In the genomic region with DNA sequence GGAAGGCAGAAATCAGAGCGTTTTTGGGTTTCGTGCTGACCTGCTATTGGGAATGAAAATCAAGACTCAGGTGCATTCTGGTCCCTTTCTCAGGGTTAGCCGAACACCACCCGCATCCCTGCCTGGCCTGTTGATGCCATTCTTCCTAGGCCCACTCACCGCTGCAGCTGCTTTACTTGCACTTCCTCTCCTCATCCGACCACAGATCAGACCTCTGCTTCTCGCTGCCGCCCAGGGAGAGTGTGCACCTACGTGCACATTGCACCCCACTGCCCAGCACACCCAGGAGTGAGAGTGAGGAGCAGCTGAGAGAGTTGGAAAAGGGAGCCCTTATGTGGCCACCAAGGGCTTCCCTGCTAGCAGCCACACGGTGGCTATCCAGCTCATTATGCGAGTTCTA, we compare ENCODE assay signal across 13 cellular contexts. TPM values are rescaled to one million over a fixed set of nuclear protein-coding genes. Genes with fewer than 3 reads are reported as not detected.
"Had no signal": no experiment of that assay in that cellular context is flagged by ENCODE, and none has a peak within 500 bp of the region (broad histone marks: within the 10 kb centered on the region; RNA-seq: fewer than 3 reads in every experiment).

No MANE protein-coding gene starts in this region.

RNA-seq across cellular contexts. Expression of a gene that starts 12.2 kb away (rescaled TPM):
- total RNA-seq: activated CD4-positive, alpha-beta T cell treated with anti-CD3 and anti-CD28 coated beads, Interleukin-2, amount 10 ng/mL, durations not matched to agents 24 days and 14 days; activated CD8-positive, alpha-beta memory T cell treated with anti-CD3 and anti-CD28 coated beads for 36 hours; activated CD8-positive, alpha-beta T cell treated with anti-CD3 and anti-CD28 coated beads for 36 hours; activated naive CD8-positive, alpha-beta T cell treated with anti-CD3 and anti-CD28 coated beads for 36 hours; activated T-cell treated with anti-CD3 and anti-CD28 coated beads, Interleukin-2, amount 50 U/mL, for 72 hours; activated T-helper 17 cell treated with anti-CD3 and anti-CD28 coated beads, Interleukin-2, amount 50 U/mL, for 72 hours; aorta; cerebellum; colonic mucosa; LHCN-M2; PC-9; Right ventricle myocardium superior; T-helper 2 cell treated with Interferon-gamma antibody and Interleukin-4, amounts not matched to agents 100 ng/mL and 5 ng/mL, for 36 hours had no signal

RNA-seq across cellular contexts. Expression of a gene that starts 49.8 kb away (rescaled TPM):
- total RNA-seq: activated CD4-positive, alpha-beta T cell treated with anti-CD3 and anti-CD28 coated beads, Interleukin-2, amount 10 ng/mL, durations not matched to agents 24 days and 14 days; activated CD8-positive, alpha-beta memory T cell treated with anti-CD3 and anti-CD28 coated beads for 36 hours; activated CD8-positive, alpha-beta T cell treated with anti-CD3 and anti-CD28 coated beads for 36 hours; activated naive CD8-positive, alpha-beta T cell treated with anti-CD3 and anti-CD28 coated beads for 36 hours; activated T-cell treated with anti-CD3 and anti-CD28 coated beads, Interleukin-2, amount 50 U/mL, for 72 hours; activated T-helper 17 cell treated with anti-CD3 and anti-CD28 coated beads, Interleukin-2, amount 50 U/mL, for 72 hours; aorta; cerebellum; colonic mucosa; LHCN-M2; PC-9; Right ventricle myocardium superior; T-helper 2 cell treated with Interferon-gamma antibody and Interleukin-4, amounts not matched to agents 100 ng/mL and 5 ng/mL, for 36 hours had no signal
- polyA plus RNA-seq: aorta had no signal

RNA-seq across cellular contexts. Expression of a gene that starts 57.6 kb away (rescaled TPM):
- total RNA-seq: activated CD4-positive, alpha-beta T cell treated with anti-CD3 and anti-CD28 coated beads, Interleukin-2, amount 10 ng/mL, durations not matched to agents 24 days and 14 days; activated CD8-positive, alpha-beta T cell treated with anti-CD3 and anti-CD28 coated beads for 36 hours; activated naive CD8-positive, alpha-beta T cell treated with anti-CD3 and anti-CD28 coated beads for 36 hours; activated T-helper 17 cell treated with anti-CD3 and anti-CD28 coated beads, Interleukin-2, amount 50 U/mL, for 72 hours; aorta; colonic mucosa; LHCN-M2; Right ventricle myocardium superior; T-helper 2 cell treated with Interferon-gamma antibody and Interleukin-4, amounts not matched to agents 100 ng/mL and 5 ng/mL, for 36 hours had no signal
